Comparison of ENCODE assay signal across 1 cellular context in genomic region chr3:157785071-157785826, GRCh38.
TF ChIP-seq lines count a peak whose summit lies in the region.

No MANE protein-coding gene starts in this region.

TF ChIP-seq in IMR-90, 13 proteins besides CTCF, POLR2A, EP300 and RAD21 (continued from another document):
- TF ChIP-seq MAFK (IDR thresholded peaks at IDR 0.05; ENCODE audit: low read depth, low read length) (peak; percentile 80), MXI1 (IDR thresholded peaks at IDR 0.05; ENCODE audit: borderline replicate concordance, low read depth, low read length) (no peak), ELK1 (IDR thresholded peaks at IDR 0.05; ENCODE audit: borderline replicate concordance, low read depth, low read length) (no peak), FOS (IDR thresholded peaks at IDR 0.05; ENCODE audit: low read depth, low read length) (peak; percentile 82), SMC3 (IDR thresholded peaks at IDR 0.05; ENCODE audit: low read depth, low read length) (no peak), BHLHE40 (IDR thresholded peaks at IDR 0.05; ENCODE audit: low read depth, low read length) (peak; percentile 70)
